In the genomic region with DNA sequence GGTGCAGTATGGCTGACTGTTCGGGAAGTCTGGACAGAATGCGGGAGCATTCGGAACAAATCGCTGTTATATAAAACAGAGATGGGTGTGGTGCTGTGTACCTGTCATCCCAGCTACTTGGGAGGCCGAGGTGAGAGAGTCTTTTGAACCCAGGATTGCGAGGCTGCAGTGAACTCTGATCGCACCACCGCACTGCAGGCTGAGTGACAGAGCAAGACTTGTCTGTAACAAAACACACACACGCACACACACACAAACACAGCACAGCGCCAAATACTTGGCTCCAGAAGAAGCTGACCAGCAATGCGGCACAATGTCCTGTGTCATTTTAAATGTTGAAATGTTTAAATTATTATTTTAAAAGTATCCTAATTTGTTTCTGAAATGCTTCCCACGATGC, we compare ENCODE assay signal across 21 cellular contexts. TPM values are rescaled to one million over a fixed set of nuclear protein-coding genes. Genes with fewer than 3 reads are reported as not detected.
DNase-seq lines count a peak whose midpoint lies in the region; ATAC-seq, FAIRE-seq and TF ChIP-seq lines count a peak whose summit lies in the region.
"Had no signal": no experiment of that assay in that cellular context is flagged by ENCODE, and none has a peak within 500 bp of the region (broad histone marks: within the 10 kb centered on the region; RNA-seq: fewer than 3 reads in every experiment).

No MANE protein-coding gene starts in this region.

- H3K79me2 ChIP-seq in OCI-LY1 (ENCODE audit: insufficient read depth, low read length) (peaks cover 100% of the 10 kb centered on the region), H1 (ENCODE audit: control insufficient read depth in 1 of 2, insufficient read depth in 2 of 2, low read length in 2 of 2) (no peaks in the 10 kb centered on the region)

- H4K5ac ChIP-seq in H1 (ENCODE audit: insufficient read length, low read depth, low read length) = no peak overlapping the region

- H4K8ac ChIP-seq in H1 (ENCODE audit: extremely low read depth, insufficient read depth, low read length) = no peak overlapping the region

- H2BK5ac ChIP-seq in H1 (ENCODE audit: low read depth, low read length) = no peak overlapping the region

- H3K9me3 ChIP-seq in OCI-LY1 (ENCODE audit: low read length) (no peaks in the 10 kb centered on the region), H1 (ENCODE audit: insufficient read depth in 2 of 2, low read depth in 1 of 2, low read length in 1 of 2) (no peaks in the 10 kb centered on the region; a peak in 1 of 4 replicates)

- no peak for FAIRE-seq in H1 (lab: Jason Lieb, UNC)
- FAIRE-seq: A204.1, D721Med, G401.6 had no signal

- peaks cover 66% of the 10 kb centered on the region for H3K36me3 Mint-ChIP-seq in stimulated activated naive CD8-positive, alpha-beta T cell treated with anti-CD3 and anti-CD28 coated beads, Interleukin-15, Interleukin-2, amounts not matched to agents 100 ng/mL and 50 ng/mL, for 24 hours (ENCODE audit: low read depth)

- no peaks in the 10 kb centered on the region for H4K20me1 ChIP-seq in OCI-LY1 (ENCODE audit: insufficient read depth, low read length)
- no peaks in the 10 kb centered on the region for H4K20me1 ChIP-seq in H1 (replicated peaks in 1 of 2; ENCODE audit: control insufficient read depth in 1 of 2, insufficient read depth in 2 of 2, low read length in 2 of 2)

- TF ChIP-seq RAD21 in H1 (IDR thresholded peaks at IDR 0.05 in 1 of 2, conservative IDR thresholded peaks at IDR 0.05 in 1 of 2; ENCODE audit: low read depth in 2 of 2, low read length in 2 of 2) = no peak

- TF ChIP-seq POLR2A in H1 (IDR thresholded peaks at IDR 0.05; ENCODE audit: control extremely low read depth in 1 of 2, low read depth in 2 of 2, low read length in 2 of 2) = no peak

- no peak for ATAC-seq in stimulated activated naive CD8-positive, alpha-beta T cell treated with anti-CD3 and anti-CD28 coated beads, Interleukin-15, amount 100 ng/mL, for 72 hours
- no peak for ATAC-seq in GM19351 (IDR thresholded peaks at IDR 0.05; ENCODE audit: unreplicated experiment)
- ATAC-seq: CD8-positive, alpha-beta T cell; HCT116 had no signal

- H4K91ac ChIP-seq in H1 (replicated peaks; ENCODE audit: insufficient read length, low read length) = no peak overlapping the region

- no peak overlapping the region for H3K9ac ChIP-seq in OCI-LY1 (ENCODE audit: low read length)
- no peak overlapping the region for H3K9ac ChIP-seq in H1 (replicated peaks in 1 of 4; ENCODE audit: extremely low read depth in 1 of 4, low read depth in 3 of 4, low read length in 3 of 4)
- H3K9ac ChIP-seq: BLaER1, GM23248 had no signal

- H3K36me3 ChIP-seq in OCI-LY1 (ENCODE audit: insufficient read depth, low read length) (peaks cover 88% of the 10 kb centered on the region), H1 (ENCODE audit: control insufficient read depth in 2 of 4, insufficient read depth in 4 of 4, low read length in 3 of 4) (no peaks in the 10 kb centered on the region)

- H2AFZ ChIP-seq in OCI-LY1 (ENCODE audit: low read length) = no peak overlapping the region
- no peak overlapping the region for H2AFZ ChIP-seq in H1 (ENCODE audit: low read length)
- H2AFZ ChIP-seq: GM23248 had no signal

- CTCF ChIA-PET in H1 (lab: Charles Lee; ENCODE audit: partially characterized antibody) = interaction anchor here (1.5 to 1.9 kb wide), 2 partner anchors 12 to 180 kb away, joined by 7 to 8 read pairs; no protein-coding TSS in a partner anchor

- H3K4me1 ChIP-seq in OCI-LY1 (ENCODE audit: insufficient read depth, low read length, severe bottlenecking) (peaks cover 100% of the 10 kb centered on the region), H1 (replicated peaks in 1 of 4; ENCODE audit: control insufficient read depth in 3 of 4, insufficient read depth in 4 of 4, low read length in 3 of 4) (peaks cover 0 to 9% (median 3%) of the 10 kb centered on the region in 4 experiments; a peak in 6 of 7 replicates)

- peaks cover 84% of the 10 kb centered on the region for H3K4me1 Mint-ChIP-seq in stimulated activated naive CD8-positive, alpha-beta T cell treated with anti-CD3 and anti-CD28 coated beads, Interleukin-15, Interleukin-2, amounts not matched to agents 100 ng/mL and 50 ng/mL, for 24 hours (ENCODE audit: low read depth)
- peaks cover 88% of the 10 kb centered on the region for H3K4me1 Mint-ChIP-seq in stimulated activated naive CD8-positive, alpha-beta T cell treated with anti-CD3 and anti-CD28 coated beads, Interleukin-15, amount 100 ng/mL, for 72 hours

- H3K56ac ChIP-seq in H1 (replicated peaks; ENCODE audit: insufficient read length, low read depth, low read length) = no peak overlapping the region

- no peaks in the 10 kb centered on the region for H3F3A ChIP-seq in OCI-LY1 (ENCODE audit: insufficient read depth, low read length)

- no peak overlapping the region for H2BK120ac ChIP-seq in H1 (replicated peaks; ENCODE audit: low read depth, low read length)

- H2BK12ac ChIP-seq in H1 (ENCODE audit: low read depth, low read length) = no peak overlapping the region

- H3K9me3 Mint-ChIP-seq in stimulated activated naive CD8-positive, alpha-beta T cell treated with anti-CD3 and anti-CD28 coated beads, Interleukin-15, Interleukin-2, amounts not matched to agents 100 ng/mL and 50 ng/mL, for 24 hours = no peaks in the 10 kb centered on the region
- no peaks in the 10 kb centered on the region for H3K9me3 Mint-ChIP-seq in stimulated activated naive CD8-positive, alpha-beta T cell treated with anti-CD3 and anti-CD28 coated beads, Interleukin-15, amount 100 ng/mL, for 72 hours
- H3K9me3 Mint-ChIP-seq: CD4-positive, CD25-positive, alpha-beta regulatory T cell; CD8-positive, alpha-beta T cell had no signal

- TF ChIP-seq CTCF in OCI-LY1 (IDR thresholded peaks at IDR 0.05; ENCODE audit: low read length) = no peak
- TF ChIP-seq CTCF in H1 (IDR thresholded peaks at IDR 0.05; ENCODE audit: control extremely low read depth in 1 of 3, insufficient read depth in 1 of 3, low read depth in 1 of 3, low read length in 3 of 3) = no peak

- POLR2A ChIA-PET in H1 (lab: Charles Lee; ENCODE audit: partially characterized antibody) = no interaction called here

- no peaks in the 10 kb centered on the region; the same call in 1 of the 2 replicates for H3K23me2 ChIP-seq in H1 (ENCODE audit: low read depth, low read length)

- 0 out of 2 replicates have a peak overlapping the region, but pooled peaks have one; percentile 38 for H2BK15ac ChIP-seq in H1 (ENCODE audit: low read length)

- peak overlapping the region; percentile 8 for H3K27ac Mint-ChIP-seq in stimulated activated naive CD8-positive, alpha-beta T cell treated with anti-CD3 and anti-CD28 coated beads, Interleukin-15, Interleukin-2, amounts not matched to agents 100 ng/mL and 50 ng/mL, for 24 hours
- no peak overlapping the region for H3K27ac Mint-ChIP-seq in stimulated activated naive CD8-positive, alpha-beta T cell treated with anti-CD3 and anti-CD28 coated beads, Interleukin-15, amount 100 ng/mL, for 72 hours
- H3K27ac Mint-ChIP-seq: B cell; CD8-positive, alpha-beta T cell; H9 had no signal

- no peaks in the 10 kb centered on the region for H3K9me2 ChIP-seq in OCI-LY1 (ENCODE audit: low read depth, low read length)

- no peak overlapping the region for H3K4ac ChIP-seq in H1 (replicated peaks; ENCODE audit: insufficient read length, low read depth, low read length)

- no peak overlapping the region for H3K4me3 Mint-ChIP-seq in stimulated activated naive CD8-positive, alpha-beta T cell treated with anti-CD3 and anti-CD28 coated beads, Interleukin-15, Interleukin-2, amounts not matched to agents 100 ng/mL and 50 ng/mL, for 24 hours
- no peak overlapping the region for H3K4me3 Mint-ChIP-seq in stimulated activated naive CD8-positive, alpha-beta T cell treated with anti-CD3 and anti-CD28 coated beads, Interleukin-15, amount 100 ng/mL, for 72 hours
- H3K4me3 Mint-ChIP-seq: B cell; CD8-positive, alpha-beta T cell; H9 had no signal

- H3K79me1 ChIP-seq in H1 (ENCODE audit: low read depth, low read length) = no peaks in the 10 kb centered on the region

- no peak for TF ChIP-seq EP300 in H1 (IDR thresholded peaks at IDR 0.05; ENCODE audit: borderline replicate concordance in 1 of 2, low read depth in 2 of 2, low read length in 2 of 2)

- H2AK5ac ChIP-seq in H1 (ENCODE audit: low read depth, low read length) = peak overlapping the region; percentile 31

- H3K4me3 ChIP-seq in OCI-LY1 (ENCODE audit: low read depth, low read length, poor library complexity, severe bottlenecking) = no peak overlapping the region
- H3K4me3 ChIP-seq in H1 (ENCODE audit: extremely low read depth in 1 of 4, insufficient read depth in 2 of 4, low read depth in 3 of 4, low read length in 4 of 4) = no peak overlapping the region
- H3K4me3 ChIP-seq: BLaER1, GM23248 had no signal

- no peaks in the 10 kb centered on the region for H3K27me3 Mint-ChIP-seq in stimulated activated naive CD8-positive, alpha-beta T cell treated with anti-CD3 and anti-CD28 coated beads, Interleukin-15, Interleukin-2, amounts not matched to agents 100 ng/mL and 50 ng/mL, for 24 hours
- no peaks in the 10 kb centered on the region for H3K27me3 Mint-ChIP-seq in stimulated activated naive CD8-positive, alpha-beta T cell treated with anti-CD3 and anti-CD28 coated beads, Interleukin-15, amount 100 ng/mL, for 72 hours
- H3K27me3 Mint-ChIP-seq: B cell had no signal

- no peak overlapping the region for H3K14ac ChIP-seq in H1 (ENCODE audit: insufficient read length)

- H3K23ac ChIP-seq in H1 (ENCODE audit: insufficient read length) = no peak overlapping the region

- H3K27me3 ChIP-seq in OCI-LY1 (ENCODE audit: insufficient read depth, low read length) = no peaks in the 10 kb centered on the region
- no peaks in the 10 kb centered on the region for H3K27me3 ChIP-seq in H1 (replicated peaks in 1 of 4; ENCODE audit: control insufficient read depth in 3 of 4, extremely low read depth in 1 of 4, insufficient read depth in 3 of 4, low read length in 3 of 4)
- H3K27me3 ChIP-seq: BLaER1 had no signal

- H3K27ac ChIP-seq in OCI-LY1 (ENCODE audit: low read depth, low read length, poor library complexity, severe bottlenecking) (peak overlapping the region; percentile 99), H1 (ENCODE audit: low read depth, low read length) (no peak overlapping the region)
- H3K27ac ChIP-seq: 22Rv1, BLaER1, C4-2B, GM23248 had no signal

- DNase-seq in stimulated activated naive CD8-positive, alpha-beta T cell treated with anti-CD3 and anti-CD28 coated beads, Interleukin-15, amount 100 ng/mL, for 72 hours = no peak
- no peak for DNase-seq in H1 (ENCODE audit: low read depth in 1 of 2, low spot score in 2 of 2)
- DNase-seq in G401 (ENCODE audit: low spot score) = no peak
- no peak for DNase-seq in epidermal melanocyte (ENCODE audit: insufficient read length, low spot score)
- DNase-seq: CD4-positive, CD25-positive, alpha-beta regulatory T cell; CD8-positive, alpha-beta T cell; DMS 273 treated with DMSO at 0.1 percent for 48 hours; DMS79; GM23248; H9 had no signal

- no peak overlapping the region for H2BK20ac ChIP-seq in H1 (ENCODE audit: low read length)

- 88% methylated on average over 12 of the region's 12 CpGs; no CpG with 5 or more reads in 1 of the 2 experiments for WGBS in H1 (ENCODE audit: extremely low coverage in 1 of 2, insufficient coverage in 1 of 2, insufficient read length in 1 of 2, insufficient replicate concordance in 2 of 2, low coverage in 1 of 2, low lambda C conversion rate in 2 of 2, missing lambda C conversion rate in 1 of 2), 2 experiments

- in situ Hi-C loops in G401 (cut with HindIII; ENCODE audit: low sequenced_read_pairs) = no loop called here

- no peak overlapping the region for H3K18ac ChIP-seq in H1 (ENCODE audit: extremely low read depth, low read length)

- H3K4me2 ChIP-seq in OCI-LY1 (ENCODE audit: low read length) = no peak overlapping the region
- H3K4me2 ChIP-seq in H1 (ENCODE audit: insufficient read depth in 1 of 2, low read depth in 2 of 2, low read length in 2 of 2) = no peak overlapping the region
- H3K4me2 ChIP-seq: BLaER1 had no signal

RNA-seq across cellular contexts. Expression of gene RFTN1, which starts 12.6 kb away (rescaled TPM):
- 4.9 and 6.7 TPM in 2 replicates for total RNA-seq in H1 (2021; fragmentation: NEBNext Ultra II Directional; extraction: Animal tissue kit (Norgen Biotek cat#: 25700))
- 4.6 and 7.5 TPM in 2 replicates for polyA plus RNA-seq in H1 (2011; rRNA removed)
- 5.5 TPM for polyA plus RNA-seq in H1 (2011; cell fraction: cytosol; rRNA removed)
- 6.8 TPM for polyA plus RNA-seq in H1 (2011; cell fraction: nucleus; rRNA removed)
- 3.2 to 4.3 TPM (median 4.0 TPM) in 4 replicates for polyA plus RNA-seq in H1 (2012, experiment 1 of 2)
- polyA plus RNA-seq in H1 (2012, experiment 2 of 2) = 2.0 TPM
- polyA plus RNA-seq in H1 (2013, experiment 1 of 2) = 5.8 TPM
- 4.9 TPM for polyA plus RNA-seq in H1 (2013, experiment 2 of 2)
- 4.3 and 4.7 TPM in 2 replicates for polyA minus RNA-seq in H1 (2011; rRNA and poly(A)+ RNA removed)
- 3.1 TPM for polyA minus RNA-seq in H1 (2011; cell fraction: cytosol; rRNA and poly(A)+ RNA removed)
- 5.8 TPM for polyA minus RNA-seq in H1 (2011; cell fraction: nucleus; rRNA and poly(A)+ RNA removed)
- total RNA-seq in G401 (2014; rRNA removed; shearing (Covaris generic)) = 11.6 and 21.3 TPM in 2 replicates
